Comparison of ENCODE assay signal across 10 cellular contexts in the genomic region with DNA sequence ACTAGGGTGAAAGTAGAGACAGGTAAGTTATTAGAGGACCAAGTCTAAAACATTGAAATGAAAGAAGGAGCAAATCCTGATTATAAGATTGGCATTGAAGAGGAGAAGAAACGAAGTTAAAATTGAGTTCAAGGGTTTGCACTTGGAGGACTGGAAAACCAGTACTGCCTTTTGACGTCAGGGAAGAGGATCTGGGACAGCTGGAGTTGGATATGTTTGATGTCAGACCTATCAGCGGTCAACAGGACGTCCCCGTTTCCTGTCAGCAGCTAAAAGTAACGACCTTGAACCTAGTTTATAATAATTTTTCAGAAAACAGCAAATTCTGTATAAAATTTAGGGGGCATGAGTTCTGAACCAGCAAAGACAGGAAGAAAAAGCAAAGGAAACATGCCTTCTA. TPM values are rescaled to one million over a fixed set of nuclear protein-coding genes. Genes with fewer than 3 reads are reported as not detected.
DNase-seq lines count a peak whose midpoint lies in the region; ATAC-seq and TF ChIP-seq lines count a peak whose summit lies in the region.
"Had no signal": no experiment of that assay in that cellular context is flagged by ENCODE, and none has a peak within 500 bp of the region (broad histone marks: within the 10 kb centered on the region; RNA-seq: fewer than 3 reads in every experiment).

No MANE protein-coding gene starts in this region.

- H3F3A ChIP-seq in SU-DHL-6 (ENCODE audit: insufficient read depth): no peaks in the 10 kb centered on the region

- H3K9me2 ChIP-seq in SU-DHL-6 (replicated peaks; ENCODE audit: insufficient read depth, low read length): no peaks in the 10 kb centered on the region

- H3K4me1 Mint-ChIP-seq in CD8-positive, alpha-beta T cell (ENCODE audit: low read depth): peaks cover 22% of the 10 kb centered on the region
- peaks cover 12% of the 10 kb centered on the region for H3K4me1 Mint-ChIP-seq in osteocyte (ENCODE audit: unreplicated experiment)

- no peak for DNase-seq in CD8-positive, alpha-beta T cell
- no peak for DNase-seq in esophagus muscularis mucosa (ENCODE audit: extremely low spot score)
- DNase-seq in osteocyte (ENCODE audit: extremely low spot score, unreplicated experiment): no peak
- DNase-seq in GDM1 (lab: John Stamatoyannopoulos, UW): no peak
- DNase-seq: Calu3, foreskin fibroblast had no signal

- H3K4me1 ChIP-seq in CD8-positive, alpha-beta T cell (ENCODE audit: insufficient read depth, low read length): peaks cover 32% of the 10 kb centered on the region
- peaks cover 27 to 60% (median 52%) of the 10 kb centered on the region in 4 donors for H3K4me1 ChIP-seq in esophagus muscularis mucosa

- peaks cover 20% of the 10 kb centered on the region for H3K27me3 ChIP-seq in CD8-positive, alpha-beta T cell (ENCODE audit: insufficient read depth, low read length)
- H3K27me3 ChIP-seq in SU-DHL-6 (ENCODE audit: low read length) (no peaks in the 10 kb centered on the region), esophagus muscularis mucosa (peaks cover 0 to 4% (median 0%) of the 10 kb centered on the region in 4 donors)

- H3K9ac ChIP-seq in SU-DHL-6 (ENCODE audit: low read length): no peak overlapping the region

- no peak overlapping the region for H2AFZ ChIP-seq in SU-DHL-6 (ENCODE audit: low read depth, low read length, severe bottlenecking)

- H3K27ac Mint-ChIP-seq in CD8-positive, alpha-beta T cell: no peak overlapping the region
- H3K27ac Mint-ChIP-seq in osteocyte (ENCODE audit: unreplicated experiment): peak overlapping the region; percentile 14

- peaks cover under 1% of the 10 kb centered on the region for H3K9me3 Mint-ChIP-seq in CD8-positive, alpha-beta T cell
- H3K9me3 Mint-ChIP-seq in osteocyte (ENCODE audit: unreplicated experiment): no peaks in the 10 kb centered on the region

- TF ChIP-seq EP300 in esophagus muscularis mucosa (IDR thresholded peaks at IDR 0.05): peak; percentile 81

- WGBS in esophagus muscularis mucosa: 28% methylated on average over 6 of the region's 6 CpGs

- H3K9me3 ChIP-seq in CD8-positive, alpha-beta T cell (ENCODE audit: low read length): no peaks in the 10 kb centered on the region
- H3K9me3 ChIP-seq in SU-DHL-6 (ENCODE audit: insufficient read depth, low read length): no peaks in the 10 kb centered on the region
- peaks cover 0 to 8% (median 5%) of the 10 kb centered on the region in 4 donors for H3K9me3 ChIP-seq in esophagus muscularis mucosa

- intact Hi-C loops in CD8-positive, alpha-beta T cell (cut with DNase I, micrococcal nuclease): no loop called here
- intact Hi-C loops in esophagus muscularis mucosa (cut with DNase I): loop anchor here (10.0 kb wide), 2 partner anchors 91 to 561 kb away; partner anchors contain the start of gene B3GALNT2

- no peaks in the 10 kb centered on the region for H3K79me2 ChIP-seq in SU-DHL-6 (ENCODE audit: insufficient read depth, low read length)

- peak overlapping the region; percentile 29 for H3K4me2 ChIP-seq in SU-DHL-6 (ENCODE audit: low read depth, low read length, poor library complexity, severe bottlenecking)

- CTCF ChIA-PET in CD8-positive, alpha-beta T cell (lab: Charles Lee): no interaction called here

- H3K4me3 ChIP-seq in CD8-positive, alpha-beta T cell (ENCODE audit: low read depth, low read length): no peak overlapping the region
- H3K4me3 ChIP-seq in SU-DHL-6 (ENCODE audit: insufficient read depth, low read length, poor library complexity, severe bottlenecking) (no peak overlapping the region), esophagus muscularis mucosa (peak overlapping the region; percentile 63 to 90 (median 79))

- peak overlapping the region; percentile 65 for H3K4me3 Mint-ChIP-seq in CD8-positive, alpha-beta T cell
- H3K4me3 Mint-ChIP-seq in osteocyte (ENCODE audit: unreplicated experiment): peak overlapping the region; percentile 65

- H3K27me3 Mint-ChIP-seq in CD8-positive, alpha-beta T cell (ENCODE audit: low read depth): peaks cover 49% of the 10 kb centered on the region
- no peaks in the 10 kb centered on the region for H3K27me3 Mint-ChIP-seq in osteocyte (ENCODE audit: unreplicated experiment)

- H3K27ac ChIP-seq in CD8-positive, alpha-beta T cell (ENCODE audit: low read depth, low read length): no peak overlapping the region
- H3K27ac ChIP-seq in SU-DHL-6 (ENCODE audit: low read depth, low read length): no peak overlapping the region
- peak overlapping the region; percentile 89 to 99 (median 96) for H3K27ac ChIP-seq in esophagus muscularis mucosa (replicated peaks in 1 of 4)

- TF ChIP-seq POLR2A in esophagus muscularis mucosa (IDR thresholded peaks at IDR 0.05; ENCODE audit: low read depth): no peak

- POLR2A ChIA-PET in CD8-positive, alpha-beta T cell (lab: Charles Lee): no interaction called here

- no peak for TF ChIP-seq CTCF in CD8-positive, alpha-beta T cell (IDR thresholded peaks at IDR 0.05)
- TF ChIP-seq CTCF in SU-DHL-6 (IDR thresholded peaks at IDR 0.05; ENCODE audit: insufficient read depth, low read length, poor library complexity, severe bottlenecking): no peak
- no peak for TF ChIP-seq CTCF in esophagus muscularis mucosa (IDR thresholded peaks at IDR 0.05)
- TF ChIP-seq CTCF in osteocyte (IDR thresholded peaks at IDR 0.05): no peak

- no peaks in the 10 kb centered on the region for H3K36me3 ChIP-seq in CD8-positive, alpha-beta T cell (ENCODE audit: insufficient read depth, low read length)
- no peaks in the 10 kb centered on the region for H3K36me3 ChIP-seq in SU-DHL-6 (ENCODE audit: low read length)
- H3K36me3 ChIP-seq in esophagus muscularis mucosa: peaks cover 0 to 12% (median 3%) of the 10 kb centered on the region in 4 donors

- no peaks in the 10 kb centered on the region for H4K20me1 ChIP-seq in SU-DHL-6 (ENCODE audit: low read depth, low read length)

- ATAC-seq in CD8-positive, alpha-beta T cell: no peak
- ATAC-seq in GM18519 (IDR thresholded peaks at IDR 0.05; ENCODE audit: low FRiP score, unreplicated experiment) (no peak), HG02623 (IDR thresholded peaks at IDR 0.05; ENCODE audit: unreplicated experiment) (no peak), HG03439 (IDR thresholded peaks at IDR 0.05; ENCODE audit: unreplicated experiment) (no peak)

- H3K36me3 Mint-ChIP-seq in CD8-positive, alpha-beta T cell: no peaks in the 10 kb centered on the region
- peaks cover 6% of the 10 kb centered on the region for H3K36me3 Mint-ChIP-seq in osteocyte (ENCODE audit: unreplicated experiment)

RNA-seq across cellular contexts. Expression of gene NID1, which starts 1.2 kb away (rescaled TPM):
- not detected for total RNA-seq in CD8-positive, alpha-beta T cell
- total RNA-seq in esophagus muscularis mucosa: 100 to 1,000 TPM; 187 to 390 (median 287) TPM
- 142 and 149 TPM in 2 replicates for total RNA-seq in osteocyte

Comparison
In these comparisons a context has a peak if more than half of its experiments do, and no peak if none do; other contexts are left out.
1. H3K27ac ChIP-seq: peak in esophagus muscularis mucosa (4 of 4); none in CD8-positive, alpha-beta T cell (single experiment) and SU-DHL-6 (single experiment).
2. H3K4me3 ChIP-seq: peak in esophagus muscularis mucosa (4 of 4); none in CD8-positive, alpha-beta T cell (single experiment) and SU-DHL-6 (single experiment).
3. RNA of gene NID1, which starts 1.2 kb away (total RNA-seq): 187 to 390 TPM in esophagus muscularis mucosa and 142 to 149 TPM in osteocyte; not detected in CD8-positive, alpha-beta T cell; every median in the first group is over 100 times any median in the second.